In genomic region chr5:37370864-37371726, GRCh38 we compare ENCODE assay signal across 8 cellular contexts. TPM values are rescaled to one million over a fixed set of nuclear protein-coding genes. Genes with fewer than 3 reads are reported as not detected.
DNase-seq lines count a peak whose midpoint lies in the region; ATAC-seq lines count a peak whose summit lies in the region.

Gene NUP155 (minus strand): TSS chr5:37371106. CDS start chr5:37370977, 129 bp downstream.

- H3K27ac ChIP-seq in BLaER1 treated with 17β-estradiol and CSF1 and Interleukin-3, amounts not matched to agents 10 nM and 100 nM, result peak within 1 kb of the TSS; percentile 20 to 91 (median 86); a peak in 21 of 22 replicates

- ATAC-seq in GM19328 (IDR thresholded peaks at IDR 0.05; ENCODE audit: unreplicated experiment) (peak; percentile 92), HG03520 (IDR thresholded peaks at IDR 0.05; ENCODE audit: unreplicated experiment) (peak; percentile 88), left lobe of liver (peak; percentile 97)

- peaks cover 16% of the 10 kb centered on the region for H3K36me3 Mint-ChIP-seq in activated CD4-positive, alpha-beta T cell treated with anti-CD3 and anti-CD28 coated beads, Interleukin-2, amount 10 ng/mL, durations not matched to agents 7 days and 5 days (ENCODE audit: low read depth)

- peak; percentile 99 for DNase-seq in NCI-H69 (lab: John Stamatoyannopoulos, UW)
- DNase-seq in activated CD4-positive, alpha-beta T cell treated with anti-CD3 and anti-CD28 coated beads, Interleukin-2, amount 10 ng/mL, durations not matched to agents 7 days and 5 days, result peak; percentile 94
- peak; percentile 95 for DNase-seq in dedifferentiated amniotic fluid mesenchymal stem cell (ENCODE audit: extremely low spot score)
- DNase-seq in left lobe of liver (ENCODE audit: low spot score), result peak; percentile 94
- peak; percentile 86 for DNase-seq in stimulated activated CD4-positive, alpha-beta T cell treated with anti-CD3 and anti-CD28 coated beads, Interleukin-2, amount 100 ng/mL, for 4 hours (ENCODE audit: low read depth)

- peak within 1 kb of the TSS; percentile 80 to 94 (median 90) for H3K9ac ChIP-seq in BLaER1 treated with 17β-estradiol and CSF1 and Interleukin-3, amounts not matched to agents 10 nM and 100 nM

- H3K4me3 ChIP-seq in BLaER1 treated with 17β-estradiol and CSF1 and Interleukin-3, amounts not matched to agents 10 nM and 100 nM, result peak within 1 kb of the TSS; percentile 81 to 100 (median 96)

- no peaks in the 10 kb centered on the region for H3K9me3 ChIP-seq in BLaER1 treated with 17β-estradiol and CSF1 and Interleukin-3, amounts not matched to agents 10 nM and 100 nM (replicated peaks in 1 of 11)

- peak within 1 kb of the TSS; percentile 99 for H3K27ac Mint-ChIP-seq in activated CD4-positive, alpha-beta T cell treated with anti-CD3 and anti-CD28 coated beads, Interleukin-2, amount 10 ng/mL, durations not matched to agents 7 days and 5 days

- peaks cover 0 to 42% (median 34%) of the 10 kb centered on the region in 11 experiments; a peak in 17 of 22 replicates for H4K20me1 ChIP-seq in BLaER1 treated with 17β-estradiol and CSF1 and Interleukin-3, amounts not matched to agents 10 nM and 100 nM

- H3K4me1 ChIP-seq in BLaER1 treated with 17β-estradiol and CSF1 and Interleukin-3, amounts not matched to agents 10 nM and 100 nM, result peaks cover 24 to 37% (median 29%) of the 10 kb centered on the region in 10 experiments

- H3K4me2 ChIP-seq in BLaER1 treated with 17β-estradiol and CSF1 and Interleukin-3, amounts not matched to agents 10 nM and 100 nM, result peak within 1 kb of the TSS; percentile 76 to 100 (median 95)

- no peaks in the 10 kb centered on the region for H3K27me3 Mint-ChIP-seq in activated CD4-positive, alpha-beta T cell treated with anti-CD3 and anti-CD28 coated beads, Interleukin-2, amount 10 ng/mL, durations not matched to agents 7 days and 5 days

- H3K4me3 Mint-ChIP-seq in activated CD4-positive, alpha-beta T cell treated with anti-CD3 and anti-CD28 coated beads, Interleukin-2, amount 10 ng/mL, durations not matched to agents 7 days and 5 days, result peak within 1 kb of the TSS; percentile 99

- H3K4me1 Mint-ChIP-seq in activated CD4-positive, alpha-beta T cell treated with anti-CD3 and anti-CD28 coated beads, Interleukin-2, amount 10 ng/mL, durations not matched to agents 7 days and 5 days, result peaks cover 42% of the 10 kb centered on the region

- H3K9me3 Mint-ChIP-seq in activated CD4-positive, alpha-beta T cell treated with anti-CD3 and anti-CD28 coated beads, Interleukin-2, amount 10 ng/mL, durations not matched to agents 7 days and 5 days, result no peaks in the 10 kb centered on the region

- H3K36me3 ChIP-seq in BLaER1 treated with 17β-estradiol and CSF1 and Interleukin-3, amounts not matched to agents 10 nM and 100 nM, result peaks cover 6 to 34% (median 25%) of the 10 kb centered on the region in 11 experiments; a peak in 17 of 22 replicates

- no peaks in the 10 kb centered on the region for H3K27me3 ChIP-seq in BLaER1 treated with 17β-estradiol and CSF1 and Interleukin-3, amounts not matched to agents 10 nM and 100 nM

- POLR2A ChIA-PET in activated CD4-positive, alpha-beta T cell treated with anti-CD3 and anti-CD28 coated beads, Interleukin-2, amount 10 ng/mL, durations not matched to agents 7 days and 5 days (lab: Charles Lee), result no interaction called here

- CTCF ChIA-PET in activated CD4-positive, alpha-beta T cell treated with anti-CD3 and anti-CD28 coated beads, Interleukin-2, amount 10 ng/mL, durations not matched to agents 7 days and 5 days (lab: Charles Lee), result interaction anchor here (0.8 to 1.5 kb wide), 8 partner anchors 8 to 328 kb away, joined by 3 to 12 read pairs (median 3); partner anchors contain the start of gene WDR70

RNA-seq across cellular contexts. Expression of gene NUP155, which starts in this region (rescaled TPM):
- 10 to 100 TPM; 47.5 to 59.1 TPM for total RNA-seq in activated CD4-positive, alpha-beta T cell treated with anti-CD3 and anti-CD28 coated beads, Interleukin-2, amount 10 ng/mL, durations not matched to agents 7 days and 5 days
- 7.6 TPM for total RNA-seq in left lobe of liver

Comparison
In these comparisons a context has a peak if more than half of its experiments do, and no peak if none do; other contexts are left out.
1. Peak in every context shown above with its lines: DNase-seq, ATAC-seq, H3K4me3 ChIP-seq and H3K27ac ChIP-seq.